9 cellular contexts compared by ENCODE assay signal in the genomic region with DNA sequence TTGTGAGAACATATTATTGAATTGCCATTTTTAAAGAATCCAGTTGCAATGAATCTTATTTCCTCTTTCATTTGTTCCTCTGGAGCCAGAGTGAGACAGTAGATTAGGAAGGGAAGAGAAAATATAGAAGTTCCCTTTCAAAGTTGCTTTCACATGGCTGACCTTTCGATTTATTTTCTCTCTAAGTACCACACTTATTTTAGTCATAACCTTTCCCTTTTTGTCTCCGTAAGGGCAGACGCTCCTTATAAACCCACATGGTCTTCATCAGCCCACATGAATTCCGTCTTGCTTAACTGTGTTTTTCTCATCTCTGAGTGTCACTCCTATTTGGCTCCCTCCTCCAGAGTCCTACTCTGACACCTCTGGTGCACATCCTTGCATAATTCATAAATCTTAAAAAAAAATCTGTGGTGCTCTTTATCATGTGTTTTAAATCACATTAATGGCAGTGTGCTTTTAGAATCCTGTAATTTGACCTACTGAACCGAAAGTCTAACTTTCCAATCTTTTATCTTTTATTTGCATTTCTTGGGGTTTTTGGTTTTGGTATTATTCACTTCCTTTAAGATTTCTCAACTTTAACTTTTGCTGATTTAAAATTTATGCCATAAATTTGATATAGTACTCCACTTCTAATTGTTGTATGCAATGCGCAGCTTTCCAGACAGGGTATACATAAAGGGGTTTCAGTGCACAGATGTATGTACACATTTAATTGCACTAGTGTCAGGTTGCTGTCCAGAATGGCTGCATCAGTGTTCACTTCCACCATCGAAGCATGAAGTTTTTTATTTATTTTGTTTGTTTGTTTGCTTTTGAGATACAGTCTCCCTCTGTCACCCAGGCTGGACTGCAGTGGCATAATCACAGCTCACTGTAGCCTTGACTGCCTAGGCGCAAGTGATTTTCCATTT. TPM values are rescaled to one million over a fixed set of nuclear protein-coding genes. Genes with fewer than 3 reads are reported as not detected.
A peak's percentile ranks its signal among the peaks of the same experiment; 100 is the strongest.
DNase-seq lines count a peak whose midpoint lies in the region; ATAC-seq lines count a peak whose summit lies in the region.
"Had no signal": no experiment of that assay in that cellular context is flagged by ENCODE, and none has a peak within 500 bp of the region (broad histone marks: within the 10 kb centered on the region; RNA-seq: fewer than 3 reads in every experiment).

No MANE protein-coding gene starts in this region.

- no peak overlapping the region for H2AFZ ChIP-seq in mesenchymal stem cell (ENCODE audit: low read depth, low read length)

- H3K4me1 ChIP-seq in mesenchymal stem cell (ENCODE audit: control insufficient read depth, insufficient read depth, low read depth, low read length), result no peaks in the 10 kb centered on the region

- WGBS in mesenchymal stem cell, result 77% methylated on average over 7 of the region's 8 CpGs

- H3K4me3 ChIP-seq in mesenchymal stem cell (ENCODE audit: insufficient read depth in 1 of 2, low read depth in 1 of 2, low read length in 2 of 2), result peak overlapping the region in 1 of 2 experiments; percentile 28

- H3K4me2 ChIP-seq in mesenchymal stem cell (ENCODE audit: low read length, poor library complexity, severe bottlenecking), result no peak overlapping the region

- no peak overlapping the region for H3K14ac ChIP-seq in mesenchymal stem cell (ENCODE audit: low read length in 2 of 2)

- POLR2A ChIA-PET in T-cell (lab: Charles Lee), result no interaction called here

- no peak overlapping the region for H3K23ac ChIP-seq in mesenchymal stem cell (ENCODE audit: low read length in 2 of 2)

- no peak overlapping the region for H2BK5ac ChIP-seq in mesenchymal stem cell (ENCODE audit: low read depth, low read length, poor library complexity, severe bottlenecking)

- peaks cover 24 to 30% (median 27%) of the 10 kb centered on the region in 3 donors for H3K4me1 Mint-ChIP-seq in T-cell
- H3K4me1 Mint-ChIP-seq: nephron had no signal

- no peaks in the 10 kb centered on the region for H3K36me3 Mint-ChIP-seq in T-cell

- peaks cover 8 to 15% (median 9%) of the 10 kb centered on the region in 3 donors for H3K9me3 Mint-ChIP-seq in T-cell

- no peak overlapping the region for H2BK12ac ChIP-seq in mesenchymal stem cell (ENCODE audit: low read length in 2 of 2)

- peak overlapping the region in 1 of 2 donors; percentile 7 for H3K27ac Mint-ChIP-seq in T-cell
- H3K27ac Mint-ChIP-seq: nephron had no signal

- H2BK15ac ChIP-seq in mesenchymal stem cell (ENCODE audit: low read depth, poor library complexity, severe bottlenecking), result no peak overlapping the region

- H4K91ac ChIP-seq in mesenchymal stem cell (ENCODE audit: low read length), result no peak overlapping the region

- CTCF ChIA-PET in T-cell (lab: Charles Lee), result interaction anchor here in 1 of 2 donors (0.7 to 0.8 kb wide), 2 partner anchors 35 to 62 kb away, joined by 4 to 5 read pairs; no protein-coding TSS in a partner anchor

- DNase-seq in T-cell, result no peak
- peak; percentile 62 for DNase-seq in mesenchymal stem cell
- DNase-seq in stimulated activated CD4-positive, alpha-beta T cell treated with anti-CD3 and anti-CD28 coated beads, Interleukin-12 subunit alpha, Interleukin-12 subunit beta, amount 100 ng/mL, for 4 hours, result no peak
- DNase-seq in 8988T, result no peak
- DNase-seq: activated CD4-positive, alpha-beta T cell treated with anti-CD3 and anti-CD28 coated beads for 48 hours had no signal

- H3K9me3 ChIP-seq in mesenchymal stem cell (ENCODE audit: control insufficient read depth, low read length), result peaks cover 8% of the 10 kb centered on the region

- no peaks in the 10 kb centered on the region for H3K36me3 ChIP-seq in mesenchymal stem cell (ENCODE audit: control insufficient read depth in 1 of 2, insufficient read depth in 2 of 2, low read depth in 1 of 2, low read length in 2 of 2)

- no peak overlapping the region for H2AK5ac ChIP-seq in mesenchymal stem cell (ENCODE audit: low read length, severe bottlenecking)

- no peak overlapping the region for H3K18ac ChIP-seq in mesenchymal stem cell (ENCODE audit: low read depth in 1 of 2, low read length in 2 of 2)

- H3K79me1 ChIP-seq in mesenchymal stem cell (replicated peaks; ENCODE audit: low read length, poor library complexity, severe bottlenecking), result no peaks in the 10 kb centered on the region

- no peaks in the 10 kb centered on the region for H3K27me3 ChIP-seq in mesenchymal stem cell (ENCODE audit: control insufficient read depth in 1 of 2, insufficient read depth in 1 of 2, low read length in 2 of 2)

- H3K27ac ChIP-seq in mesenchymal stem cell (ENCODE audit: low read length, poor library complexity, severe bottlenecking), result no peak overlapping the region

- ATAC-seq in GM18498 (IDR thresholded peaks at IDR 0.05; ENCODE audit: unreplicated experiment) (peak; percentile 43), HG02870 (IDR thresholded peaks at IDR 0.05; ENCODE audit: unreplicated experiment) (peak; percentile 49), T-cell (replicated peaks in 1 of 4) (peak in 1 of 4 experiments; percentile 36), HG02840 (IDR thresholded peaks at IDR 0.05; ENCODE audit: low FRiP score, unreplicated experiment) (no peak)

- H4K8ac ChIP-seq in mesenchymal stem cell (ENCODE audit: low read length), result no peak overlapping the region

- peaks cover 0 to 2% of the 10 kb centered on the region in 2 donors for H3K27me3 Mint-ChIP-seq in T-cell

- H3K4me3 Mint-ChIP-seq in T-cell, result peak overlapping the region; percentile 1 to 21 (median 14)
- H3K4me3 Mint-ChIP-seq: nephron had no signal

- peak overlapping the region; percentile 52 for H3K9ac ChIP-seq in mesenchymal stem cell (ENCODE audit: low read length)

- no peak overlapping the region for H3K4ac ChIP-seq in mesenchymal stem cell (ENCODE audit: low read depth in 1 of 2, low read length in 2 of 2)

- no peak overlapping the region for H2BK120ac ChIP-seq in mesenchymal stem cell (ENCODE audit: low read depth, low read length)

RNA-seq across cellular contexts. Expression of a gene that starts 38.6 kb away (rescaled TPM):
- total RNA-seq in T-cell, result 1 to 10 TPM in 2 of 5 donors, under 1 TPM in 2, not detected in 1; 0.73 to 2.4 (median 1.4) TPM
- polyA plus RNA-seq in mesenchymal stem cell (2013, experiment 1 of 2), result 1.1 TPM
- polyA plus RNA-seq in mesenchymal stem cell (2013, experiment 2 of 2), result 1.2 TPM
